Comparison of ENCODE assay signal across 23 cellular contexts in genomic region chr6:161198781-161199505, GRCh38.
"Had no signal": no experiment of that assay in that cellular context is flagged by ENCODE, and none has a peak within 500 bp of the region (broad histone marks: within the 10 kb centered on the region; RNA-seq: fewer than 3 reads in every experiment).

No MANE protein-coding gene starts in this region.

- H3K27me3 ChIP-seq: brain microvascular endothelial cell, cardiac muscle cell, MG63, SJSA1 had no signal

- H3K4me1 ChIP-seq: SJSA1 had no signal

- DNase-seq: activated CD4-positive, alpha-beta T cell treated with anti-CD3 and anti-CD28 coated beads for 4 hours; activated CD8-positive, alpha-beta T cell treated with anti-CD3 and anti-CD28 coated beads, Interleukin-2, amount 10 ng/mL, durations not matched to agents 7 days and 5 days; activated gamma-delta T cell; activated naive CD4-positive, alpha-beta T cell treated with anti-CD3 and anti-CD28 coated beads, Interleukin-2, amount 10 ng/mL, durations not matched to agents 7 days and 5 days; activated naive CD8-positive, alpha-beta T cell treated with anti-CD3 and anti-CD28 coated beads for 36 hours; activated T-cell treated with anti-CD3 and anti-CD28 coated beads, Interleukin-2, amount 50 U/mL, for 4 hours; brain microvascular endothelial cell; NCI-H1048; NCI-H146; NCI-H187 treated with DMSO at 0.1 percent for 48 hours; NCI-H2081 treated with DMSO at 0.1 percent for 48 hours; NCI-H446; NCI-H524; OCI-M1; Right ventricle myocardium superior; T-helper 1 cell had no signal

- H3K9me3 ChIP-seq: MG63 had no signal

- H3K4me3 ChIP-seq: cardiac muscle cell, MG63, SJSA1 had no signal

- H3K36me3 ChIP-seq: cardiac muscle cell, MG63, SJSA1 had no signal

- ATAC-seq: activated CD4-positive, CD25-positive, alpha-beta regulatory T cell treated with anti-CD3 and anti-CD28 coated beads, Interleukin-2, amount 50 U/mL, for 24 hours; activated CD8-positive, alpha-beta T cell treated with anti-CD3 and anti-CD28 coated beads, Interleukin-2, amount 10 ng/mL, durations not matched to agents 7 days and 5 days; activated T-cell treated with anti-CD3 and anti-CD28 coated beads, Interleukin-2, amount 50 U/mL, for 4 hours; activated T-helper 17 cell treated with anti-CD3 and anti-CD28 coated beads, Interleukin-2, amount 50 U/mL, for 72 hours; Panc1 had no signal

- H3K27ac ChIP-seq: brain microvascular endothelial cell, cardiac muscle cell, RWPE1, SJSA1 had no signal
